In the genomic region with DNA sequence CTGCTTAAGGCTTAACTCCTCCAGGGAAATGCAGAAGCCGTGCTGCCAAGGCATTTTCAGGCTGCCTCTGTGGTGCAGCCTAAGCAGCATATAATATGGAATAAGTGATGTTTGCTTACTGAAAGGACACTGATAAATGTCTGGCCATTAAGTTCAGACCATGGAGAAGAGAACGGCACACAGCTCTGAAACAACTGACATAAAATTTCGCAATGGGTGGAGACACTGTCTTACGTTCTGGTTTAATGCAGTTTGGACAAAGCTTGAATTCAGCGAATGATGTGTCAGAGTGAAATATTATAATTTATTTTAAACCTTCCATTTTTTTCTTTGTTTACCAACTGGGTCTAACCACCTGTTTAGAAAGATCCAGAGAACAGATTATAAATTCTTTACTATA, we compare ENCODE assay signal across 23 cellular contexts. TPM values are rescaled to one million over a fixed set of nuclear protein-coding genes. Genes with fewer than 3 reads are reported as not detected.
DNase-seq lines count a peak whose midpoint lies in the region; ATAC-seq, FAIRE-seq and TF ChIP-seq lines count a peak whose summit lies in the region.
"Had no signal": no experiment of that assay in that cellular context is flagged by ENCODE, and none has a peak within 500 bp of the region (broad histone marks: within the 10 kb centered on the region; RNA-seq: fewer than 3 reads in every experiment).

No MANE protein-coding gene starts in this region.

- H3K27ac Mint-ChIP-seq in activated T-helper 17 cell treated with anti-CD3 and anti-CD28 coated beads, Interleukin-2, amount 50 U/mL, for 72 hours: no peak overlapping the region
- H3K27ac Mint-ChIP-seq: CD4-positive, alpha-beta T cell; GM23338 had no signal

- DNase-seq in H4 (ENCODE audit: low spot score) (peak; percentile 6), MV-4-11 (lab: John Stamatoyannopoulos, UW) (peak; percentile 30), keratinocyte (ENCODE audit: low read depth, low spot score) (no peak), kidney (no peak)
- DNase-seq in stimulated activated naive CD4-positive, alpha-beta T cell (lab: John Stamatoyannopoulos, UW): no peak
- DNase-seq: AML-193; CD4-positive, alpha-beta T cell; Kasumi-1; NCI-H1092; NCI-H1417 treated with DMSO at 0.1 percent for 48 hours; NCI-H1694 treated with DMSO at 0.1 percent for 48 hours; NCI-H2081; NCI-H2227 treated with DMSO at 0.1 percent for 48 hours; NCI-H526 treated with DMSO at 0.1 percent for 48 hours; SK-N-SH; SW 1271 had no signal

- H3K36me3 ChIP-seq in keratinocyte (ENCODE audit: control insufficient read depth in 2 of 2, extremely low read depth in 1 of 2, insufficient read depth in 2 of 2, low read length in 2 of 2): no peaks in the 10 kb centered on the region
- no peaks in the 10 kb centered on the region for H3K36me3 ChIP-seq in kidney (ENCODE audit: control insufficient read depth in 1 of 2, insufficient read depth in 2 of 2, low read length in 2 of 2)
- H3K36me3 ChIP-seq: BLaER1 treated with 17β-estradiol and CSF1 and Interleukin-3, amounts not matched to agents 10 nM and 100 nM had no signal

- no peak overlapping the region for H3K4me2 ChIP-seq in keratinocyte (ENCODE audit: control insufficient read depth, extremely low read depth, insufficient read depth, low read depth, low read length)
- H3K4me2 ChIP-seq: GM23338, SK-N-SH had no signal

- peaks cover 14% of the 10 kb centered on the region for H3K27me3 Mint-ChIP-seq in activated T-helper 17 cell treated with anti-CD3 and anti-CD28 coated beads, Interleukin-2, amount 50 U/mL, for 72 hours

- FAIRE-seq in keratinocyte (lab: Jason Lieb, UNC) (peak; percentile 48), kidney (lab: Jason Lieb, UNC) (no peak)
- FAIRE-seq: A204.1, G401.6, GM12878 had no signal

- H4K20me1 ChIP-seq in keratinocyte (ENCODE audit: control insufficient read depth, extremely low read depth, insufficient read depth, low read length): no peaks in the 10 kb centered on the region
- H4K20me1 ChIP-seq: BLaER1 treated with 17β-estradiol and CSF1 and Interleukin-3, amounts not matched to agents 10 nM and 100 nM had no signal

- no peaks in the 10 kb centered on the region for H3K4me1 Mint-ChIP-seq in activated T-helper 17 cell treated with anti-CD3 and anti-CD28 coated beads, Interleukin-2, amount 50 U/mL, for 72 hours
- H3K4me1 Mint-ChIP-seq: GM23338 had no signal

- peak; percentile 12 for ATAC-seq in activated T-helper 17 cell treated with anti-CD3 and anti-CD28 coated beads, Interleukin-2, amount 50 U/mL, for 72 hours (replicated peaks)
- ATAC-seq in GM18517 (IDR thresholded peaks at IDR 0.05; ENCODE audit: unreplicated experiment): no peak
- ATAC-seq: GM12878, GM23338 had no signal

- no peak for TF ChIP-seq CTCF in keratinocyte (optimal IDR thresholded peaks at IDR 0.05 in 1 of 3, IDR thresholded peaks at IDR 0.05 in 1 of 3, conservative IDR thresholded peaks at IDR 0.05 in 1 of 3; ENCODE audit: extremely low read depth in 1 of 3, insufficient read depth in 2 of 3, low read length in 3 of 3)
- no peak for TF ChIP-seq CTCF in kidney (IDR thresholded peaks at IDR 0.05; ENCODE audit: borderline replicate concordance, extremely low read depth, insufficient read depth)

- H3K4me3 Mint-ChIP-seq in activated T-helper 17 cell treated with anti-CD3 and anti-CD28 coated beads, Interleukin-2, amount 50 U/mL, for 72 hours: no peak overlapping the region
- H3K4me3 Mint-ChIP-seq: CD4-positive, alpha-beta T cell; GM23338 had no signal

- intact Hi-C loops in kidney (cut with DNase I): no loop called here

- H3K36me3 Mint-ChIP-seq in activated T-helper 17 cell treated with anti-CD3 and anti-CD28 coated beads, Interleukin-2, amount 50 U/mL, for 72 hours (ENCODE audit: low read depth): no peaks in the 10 kb centered on the region

- H3K9me1 ChIP-seq in keratinocyte (ENCODE audit: control insufficient read depth, extremely low read depth, insufficient read depth, low read length): no peaks in the 10 kb centered on the region

- H3K9ac ChIP-seq in keratinocyte (ENCODE audit: control insufficient read depth, extremely low read depth, insufficient read depth, low read length) (no peak overlapping the region), kidney (ENCODE audit: low read length in 2 of 2) (no peak overlapping the region)
- H3K9ac ChIP-seq: BLaER1 treated with 17β-estradiol and CSF1 and Interleukin-3, amounts not matched to agents 10 nM and 100 nM; SK-N-SH had no signal

- dilution Hi-C loops in keratinocyte (cut with MboI; ENCODE audit: extremely low pct_ligation_motif_present, low sequenced_read_pairs): no loop called here

- H3K4me3 ChIP-seq in keratinocyte (ENCODE audit: control insufficient read depth in 2 of 3, extremely low read depth in 1 of 3, insufficient read depth in 2 of 3, low read depth in 1 of 3, low read length in 3 of 3) (no peak overlapping the region), kidney (ENCODE audit: low read length in 2 of 2) (no peak overlapping the region)
- H3K4me3 ChIP-seq: BLaER1 treated with 17β-estradiol and CSF1 and Interleukin-3, amounts not matched to agents 10 nM and 100 nM; GM12878; GM23338 had no signal

- H3K27me3 ChIP-seq in keratinocyte (ENCODE audit: control insufficient read depth, extremely low read depth, insufficient read depth, low read length): no peaks in the 10 kb centered on the region
- H3K27me3 ChIP-seq: BLaER1 treated with 17β-estradiol and CSF1 and Interleukin-3, amounts not matched to agents 10 nM and 100 nM had no signal

- H3K4me1 ChIP-seq in keratinocyte (ENCODE audit: control insufficient read depth, extremely low read depth, insufficient read depth, low read length) (peaks cover 8% of the 10 kb centered on the region), kidney (ENCODE audit: control insufficient read depth in 1 of 2, insufficient read depth in 1 of 2, low read depth in 1 of 2, low read length in 2 of 2) (no peaks in the 10 kb centered on the region)

- no peaks in the 10 kb centered on the region for H3K79me2 ChIP-seq in keratinocyte (ENCODE audit: control insufficient read depth, insufficient read depth, low read length)

- H2AFZ ChIP-seq in keratinocyte (ENCODE audit: control insufficient read depth, low read length): no peak overlapping the region
- H2AFZ ChIP-seq: GM23338 had no signal

- peaks cover 3% of the 10 kb centered on the region for H3K9me3 Mint-ChIP-seq in activated T-helper 17 cell treated with anti-CD3 and anti-CD28 coated beads, Interleukin-2, amount 50 U/mL, for 72 hours
- H3K9me3 Mint-ChIP-seq: CD4-positive, alpha-beta T cell; GM23338 had no signal

- no peak overlapping the region for H3K27ac ChIP-seq in keratinocyte (ENCODE audit: control insufficient read depth, insufficient read depth, low read length)
- no peak overlapping the region for H3K27ac ChIP-seq in kidney (ENCODE audit: low read depth in 2 of 2, low read length in 2 of 2)
- H3K27ac ChIP-seq: BLaER1 treated with 17β-estradiol and CSF1 and Interleukin-3, amounts not matched to agents 10 nM and 100 nM had no signal

- H3K9me3 ChIP-seq in keratinocyte (ENCODE audit: control insufficient read depth, low read depth, low read length) (no peaks in the 10 kb centered on the region), kidney (ENCODE audit: control insufficient read depth in 1 of 2, low read length in 2 of 2) (no peaks in the 10 kb centered on the region)
- H3K9me3 ChIP-seq: SK-N-SH had no signal

RNA-seq across cellular contexts. Expression of a gene that starts 27.2 kb away (rescaled TPM):
- 0.37 and 0.39 TPM in 2 replicates for total RNA-seq in H4 (2014; rRNA removed; shearing (Covaris generic))
- not detected for total RNA-seq in activated T-helper 17 cell treated with anti-CD3 and anti-CD28 coated beads, Interleukin-2, amount 50 U/mL, for 72 hours
- polyA plus RNA-seq in keratinocyte (0.41 to 1.6 TPM (median 0.89 TPM) in 3 replicates), kidney (ENCODE audit: insufficient read depth, low read depth, low replicate concordance) (1.5 TPM)
- 0.19 TPM for polyA plus RNA-seq in keratinocyte (2011; ENCODE audit: low read depth)
- polyA plus RNA-seq in keratinocyte (2011; cell fraction: cytosol; rRNA removed): 0.23 and 0.47 TPM in 2 replicates
- 1.4 and 2.0 TPM in 2 replicates for polyA plus RNA-seq in keratinocyte (2011; cell fraction: nucleus; rRNA removed)
- 0.17 and 0.85 TPM in 2 replicates for polyA plus RNA-seq in keratinocyte (2012; ENCODE audit: low replicate concordance)
- polyA minus RNA-seq in keratinocyte: 0.82 to 2.3 TPM (median 2.2 TPM) in 3 replicates
- polyA minus RNA-seq in keratinocyte (2011; cell fraction: cytosol; rRNA and poly(A)+ RNA removed): not detected
- 2.0 and 2.7 TPM in 2 replicates for polyA minus RNA-seq in keratinocyte (2011; cell fraction: nucleus; rRNA and poly(A)+ RNA removed)
- 2.4 TPM for total RNA-seq in kidney
- total RNA-seq: CD4-positive, alpha-beta T cell had no signal

Comparison
In these comparisons a context has a peak if more than half of its experiments do, and no peak if none do; other contexts are left out.
1. DNase-seq: peak in H4 (single experiment) and MV-4-11 (single experiment); none in keratinocyte (single experiment), kidney (single experiment) and stimulated activated naive CD4-positive, alpha-beta T cell (0 of 6).